8 cellular contexts compared by ENCODE assay signal in genomic region chr7:148772297-148773089, GRCh38.
DNase-seq lines count a peak whose midpoint lies in the region; TF ChIP-seq lines count a peak whose summit lies in the region.

No MANE protein-coding gene starts in this region.

- H3K36me3 Mint-ChIP-seq in activated CD4-positive, alpha-beta memory T cell treated with anti-CD3 and anti-CD28 coated beads for 36 hours, result peaks cover 33% of the 10 kb centered on the region
- H3K36me3 Mint-ChIP-seq in immature natural killer cell, result peaks cover 5 to 34% (median 15%) of the 10 kb centered on the region in 3 donors

- H3K27ac ChIP-seq in tibial artery, result no peak overlapping the region

- H3K27me3 Mint-ChIP-seq in activated CD4-positive, alpha-beta memory T cell treated with anti-CD3 and anti-CD28 coated beads for 36 hours, result no peaks in the 10 kb centered on the region
- H3K27me3 Mint-ChIP-seq in immature natural killer cell (ENCODE audit: low read depth in 3 of 3), result no peaks in the 10 kb centered on the region

- peak overlapping the region; percentile 86 for H3K27ac Mint-ChIP-seq in activated CD4-positive, alpha-beta memory T cell treated with anti-CD3 and anti-CD28 coated beads for 36 hours
- H3K27ac Mint-ChIP-seq in immature natural killer cell, result peak overlapping the region; percentile 85 to 95 (median 91)

- H3K4me3 ChIP-seq in tibial artery, result no peak overlapping the region

- peak; percentile 30 for DNase-seq in stimulated activated naive CD4-positive, alpha-beta T cell treated with Interleukin-2 at 50 U/mL for 16 hours (lab: John Stamatoyannopoulos, UW)
- DNase-seq in stimulated activated naive CD4-positive, alpha-beta T cell (lab: John Stamatoyannopoulos, UW), result no peak
- peak; percentile 64 for DNase-seq in activated CD4-positive, alpha-beta memory T cell treated with anti-CD3 and anti-CD28 coated beads for 36 hours
- DNase-seq in immature natural killer cell, result no peak
- DNase-seq in stromal cell of bone marrow (ENCODE audit: low read depth), result peak; percentile 70
- no peak for DNase-seq in tibial artery
- DNase-seq in midbrain (lab: John Stamatoyannopoulos, UW), result no peak
- DNase-seq in NCI-H1092 treated with DMSO at 0.1 percent for 48 hours (lab: John Stamatoyannopoulos, UW), result no peak

- H3K36me3 ChIP-seq in tibial artery, result peaks cover 35 to 83% (median 62%) of the 10 kb centered on the region in 3 donors

- no peaks in the 10 kb centered on the region for H3K9me3 ChIP-seq in tibial artery

- H3K4me3 Mint-ChIP-seq in activated CD4-positive, alpha-beta memory T cell treated with anti-CD3 and anti-CD28 coated beads for 36 hours, result no peak overlapping the region
- peak overlapping the region; percentile 70 to 87 (median 83) for H3K4me3 Mint-ChIP-seq in immature natural killer cell

- H3K4me1 Mint-ChIP-seq in activated CD4-positive, alpha-beta memory T cell treated with anti-CD3 and anti-CD28 coated beads for 36 hours (ENCODE audit: low read depth), result peaks cover 28% of the 10 kb centered on the region
- peaks cover 53 to 56% of the 10 kb centered on the region in 2 donors for H3K4me1 Mint-ChIP-seq in immature natural killer cell

- no peak for TF ChIP-seq CTCF in tibial artery (IDR thresholded peaks at IDR 0.05)

- intact Hi-C loops in activated CD4-positive, alpha-beta memory T cell treated with anti-CD3 and anti-CD28 coated beads for 36 hours (cut with micrococcal nuclease), result loop anchor here (2.0 to 10.0 kb wide), 5 partner anchors 46 to 265 kb away; no protein-coding TSS in a partner anchor
- intact Hi-C loops in tibial artery (cut with DNase I; ENCODE audit: low total_unique reads), result no loop called here

- POLR2A ChIA-PET in activated CD4-positive, alpha-beta memory T cell treated with anti-CD3 and anti-CD28 coated beads for 36 hours (lab: Charles Lee), result interaction anchor here (0.6 to 2.2 kb wide), 5 partner anchors 23 to 215 kb away, joined by 3 to 9 read pairs (median 5); partner anchors contain the start of gene CUL1

- H3K4me1 ChIP-seq in tibial artery, result no peaks in the 10 kb centered on the region

- no peaks in the 10 kb centered on the region for H3K27me3 ChIP-seq in tibial artery

- CTCF ChIA-PET in activated CD4-positive, alpha-beta memory T cell treated with anti-CD3 and anti-CD28 coated beads for 36 hours (lab: Charles Lee), result interaction anchor here (0.6 to 2.2 kb wide), 4 partner anchors 169 to 197 kb away, joined by 3 to 18 read pairs (median 6); no protein-coding TSS in a partner anchor

- H3K9me3 Mint-ChIP-seq in activated CD4-positive, alpha-beta memory T cell treated with anti-CD3 and anti-CD28 coated beads for 36 hours, result no peaks in the 10 kb centered on the region
- no peaks in the 10 kb centered on the region for H3K9me3 Mint-ChIP-seq in immature natural killer cell

Comparison
In these comparisons a context has a peak if more than half of its experiments do, and no peak if none do; other contexts are left out.
1. DNase-seq: peak in stimulated activated naive CD4-positive, alpha-beta T cell treated with Interleukin-2 at 50 U/mL for 16 hours (single experiment), activated CD4-positive, alpha-beta memory T cell treated with anti-CD3 and anti-CD28 coated beads for 36 hours (single experiment) and stromal cell of bone marrow (single experiment); none in stimulated activated naive CD4-positive, alpha-beta T cell (0 of 6), immature natural killer cell (0 of 3), tibial artery (0 of 2), midbrain (single experiment) and NCI-H1092 treated with DMSO at 0.1 percent for 48 hours (single experiment).